In genomic region chr21:36693144-36694040, GRCh38 we compare ENCODE assay signal across 12 cellular contexts. TPM values are rescaled to one million over a fixed set of nuclear protein-coding genes. Genes with fewer than 3 reads are reported as not detected.
DNase-seq lines count a peak whose midpoint lies in the region; ATAC-seq, FAIRE-seq and TF ChIP-seq lines count a peak whose summit lies in the region.
"Had no signal": no experiment of that assay in that cellular context is flagged by ENCODE, and none has a peak within 500 bp of the region (broad histone marks: within the 10 kb centered on the region; RNA-seq: fewer than 3 reads in every experiment).

No MANE protein-coding gene starts in this region.

- no peaks in the 10 kb centered on the region for H3K36me3 Mint-ChIP-seq in HFFc6 (ENCODE audit: low read depth)
- H3K36me3 Mint-ChIP-seq in nephron progenitor cell (ENCODE audit: low read depth), result no peaks in the 10 kb centered on the region
- H3K36me3 Mint-ChIP-seq: stimulated activated effector memory CD8-positive, alpha-beta T cell treated with anti-CD3 and anti-CD28 coated beads, Interleukin-12 subunit alpha, Interleukin-12 subunit beta, amount 100 ng/mL, for 72 hours had no signal

- H3K4me1 ChIP-seq in endothelial cell of umbilical vein (ENCODE audit: control insufficient read depth, extremely low read depth, insufficient read depth, low read length), result peaks cover 8% of the 10 kb centered on the region
- H3K4me1 ChIP-seq: SJCRH30 had no signal

- no peak for ATAC-seq in GM19023 (IDR thresholded peaks at IDR 0.05; ENCODE audit: unreplicated experiment)
- ATAC-seq: effector memory CD8-positive, alpha-beta T cell; stimulated activated effector memory CD8-positive, alpha-beta T cell treated with anti-CD3 and anti-CD28 coated beads, Interleukin-12 subunit alpha, Interleukin-12 subunit beta, amount 100 ng/mL, for 72 hours had no signal

- H3K79me2 ChIP-seq in endothelial cell of umbilical vein (ENCODE audit: control insufficient read depth, insufficient read depth, low read length), result no peaks in the 10 kb centered on the region

- H2AFZ ChIP-seq in endothelial cell of umbilical vein (ENCODE audit: low read depth, low read length), result no peak overlapping the region

- no peaks in the 10 kb centered on the region for H3K36me3 ChIP-seq in endothelial cell of umbilical vein (ENCODE audit: control insufficient read depth in 2 of 2, extremely low read depth in 1 of 2, insufficient read depth in 2 of 2, low read length in 2 of 2)
- H3K36me3 ChIP-seq: SJCRH30 had no signal

- no peak overlapping the region for H3K9ac ChIP-seq in endothelial cell of umbilical vein (replicated peaks; ENCODE audit: extremely low read depth, insufficient read depth, low read length)

- H3K4me1 Mint-ChIP-seq in HFFc6 (ENCODE audit: low read depth), result peaks cover 10% of the 10 kb centered on the region; the same call in 1 of the 2 replicates
- peaks cover 26% of the 10 kb centered on the region for H3K4me1 Mint-ChIP-seq in nephron progenitor cell

- no peak overlapping the region for H3K27ac Mint-ChIP-seq in HFFc6
- H3K27ac Mint-ChIP-seq in nephron progenitor cell, result no peak overlapping the region
- H3K27ac Mint-ChIP-seq: effector memory CD8-positive, alpha-beta T cell; stimulated activated effector memory CD8-positive, alpha-beta T cell treated with anti-CD3 and anti-CD28 coated beads, Interleukin-12 subunit alpha, Interleukin-12 subunit beta, amount 100 ng/mL, for 72 hours had no signal

- peaks cover 73% of the 10 kb centered on the region for H3K27me3 Mint-ChIP-seq in HFFc6 (ENCODE audit: insufficient read depth)
- peaks cover 99% of the 10 kb centered on the region for H3K27me3 Mint-ChIP-seq in nephron progenitor cell (ENCODE audit: low read depth, poor library complexity)

- intact Hi-C loops in endothelial cell of umbilical vein (cut with micrococcal nuclease), result loop anchor here (1.0 to 5.0 kb wide), 4 partner anchors 17 to 273 kb away; no protein-coding TSS in a partner anchor

- no peak for FAIRE-seq in endothelial cell of umbilical vein (lab: Jason Lieb, UNC)

- H3K9me3 ChIP-seq in endothelial cell of umbilical vein (replicated peaks; ENCODE audit: control insufficient read depth, insufficient read depth, low read length), result no peaks in the 10 kb centered on the region
- H3K9me3 ChIP-seq: SJCRH30 had no signal

- CTCF ChIA-PET in endothelial cell of umbilical vein (lab: Charles Lee), result interaction anchor here (2.5 kb wide), 1 partner anchor 63 kb away, joined by 17 read pairs; no protein-coding TSS in a partner anchor

- H3K4me3 Mint-ChIP-seq in HFFc6, result no peak overlapping the region
- peak overlapping the region; percentile 52 for H3K4me3 Mint-ChIP-seq in nephron progenitor cell
- H3K4me3 Mint-ChIP-seq: activated naive CD8-positive, alpha-beta T cell treated with anti-CD3 and anti-CD28 coated beads, Interleukin-2, amount 10 ng/mL, durations not matched to agents 7 days and 5 days had no signal

- BruUV-seq in endothelial cell of umbilical vein (replicated peaks; lab: Mats Ljungman, UMichigan), result no TSS peak

- 0 out of 2 replicates have a peak, but pooled peaks cover 7% of the 10 kb centered on the region for H3K9me3 Mint-ChIP-seq in HFFc6
- no peaks in the 10 kb centered on the region for H3K9me3 Mint-ChIP-seq in nephron progenitor cell
- H3K9me3 Mint-ChIP-seq: effector memory CD8-positive, alpha-beta T cell; stimulated activated effector memory CD8-positive, alpha-beta T cell treated with anti-CD3 and anti-CD28 coated beads, Interleukin-12 subunit alpha, Interleukin-12 subunit beta, amount 100 ng/mL, for 72 hours had no signal

- H3K4me2 ChIP-seq in endothelial cell of umbilical vein (ENCODE audit: insufficient read depth, low read length), result no peak overlapping the region

- POLR2A ChIA-PET in endothelial cell of umbilical vein (lab: Charles Lee), result no interaction called here

- DNase-seq in GM10266 (ENCODE audit: extremely low spot score) (no peak), HFFc6 (no peak), endothelial cell of umbilical vein (ENCODE audit: low read depth, low spot score) (no peak), nephron progenitor cell (peak; percentile 62), cerebellum (ENCODE audit: low spot score) (no peak), foreskin melanocyte (no peak)
- DNase-seq: activated CD4-positive, alpha-beta T cell treated with anti-CD3 and anti-CD28 coated beads for 4 hours; activated naive CD8-positive, alpha-beta T cell treated with anti-CD3 and anti-CD28 coated beads, Interleukin-2, amount 10 ng/mL, durations not matched to agents 7 days and 5 days; effector memory CD8-positive, alpha-beta T cell; SJCRH30 had no signal

- peaks cover 90 to 97% of the 10 kb centered on the region in 2 experiments for H3K27me3 ChIP-seq in endothelial cell of umbilical vein (ENCODE audit: control insufficient read depth in 2 of 2, insufficient read depth in 2 of 2, low read length in 2 of 2)
- H3K27me3 ChIP-seq: SJCRH30 had no signal

- no peak overlapping the region for H3K27ac ChIP-seq in endothelial cell of umbilical vein (ENCODE audit: insufficient read depth, low read depth, low read length)
- H3K27ac ChIP-seq: SJCRH30 had no signal

- H3K9me1 ChIP-seq in endothelial cell of umbilical vein (replicated peaks; ENCODE audit: control insufficient read depth, extremely low read depth, insufficient read depth, low read length), result no peaks in the 10 kb centered on the region

- H4K20me1 ChIP-seq in endothelial cell of umbilical vein (replicated peaks; ENCODE audit: control insufficient read depth, extremely low read depth, insufficient read depth, low read length), result no peaks in the 10 kb centered on the region

- TF ChIP-seq CTCF in GM10266 (IDR thresholded peaks at IDR 0.05; ENCODE audit: control insufficient read depth, insufficient read depth, low read depth, missing control alignments) (peak; percentile 26), HFFc6 (IDR thresholded peaks at IDR 0.05) (peak; percentile 22; the same call in 1 of the 2 replicates), endothelial cell of umbilical vein (IDR thresholded peaks at IDR 0.05; ENCODE audit: extremely low read depth in 1 of 2, insufficient read depth in 1 of 2, low read depth in 1 of 2, low read length in 2 of 2) (peak; percentile 23 to 29), nephron progenitor cell (IDR thresholded peaks at IDR 0.05) (peak; percentile 60)

- no peak for TF ChIP-seq POLR2A in endothelial cell of umbilical vein (IDR thresholded peaks at IDR 0.05; ENCODE audit: low read depth, low read length)

- H3K4me3 ChIP-seq in endothelial cell of umbilical vein (replicated peaks in 1 of 3; ENCODE audit: insufficient read depth in 1 of 3, low read depth in 1 of 3, low read length in 3 of 3), result no peak overlapping the region
- H3K4me3 ChIP-seq: SJCRH30 had no signal

- dilution Hi-C loops in endothelial cell of umbilical vein (cut with MboI; ENCODE audit: extremely low pct_ligation_motif_present, low sequenced_read_pairs), result no loop called here

TF ChIP-seq in endothelial cell of umbilical vein, 7 proteins besides CTCF, POLR2A, EP300 and RAD21:
- TF ChIP-seq FOS (IDR thresholded peaks at IDR 0.05; ENCODE audit: borderline replicate concordance, insufficient read depth, low read length) (no peak), MYC (IDR thresholded peaks at IDR 0.05; ENCODE audit: low read depth, low read length) (no peak), JUN (IDR thresholded peaks at IDR 0.05; ENCODE audit: borderline replicate concordance, insufficient read depth, insufficient read length, low read depth) (no peak), POLR2AphosphoS5 (IDR thresholded peaks at IDR 0.05; ENCODE audit: insufficient read depth, low read depth, low read length) (no peak), GATA2 (IDR thresholded peaks at IDR 0.05; ENCODE audit: insufficient read depth, insufficient read length, low read depth, low read length) (peak; percentile 34), EZH2 (IDR thresholded peaks at IDR 0.05; ENCODE audit: borderline replicate concordance, low read depth, low read length, severe bottlenecking) (peak; percentile 98)
- TF ChIP-seq, protein P1, sequence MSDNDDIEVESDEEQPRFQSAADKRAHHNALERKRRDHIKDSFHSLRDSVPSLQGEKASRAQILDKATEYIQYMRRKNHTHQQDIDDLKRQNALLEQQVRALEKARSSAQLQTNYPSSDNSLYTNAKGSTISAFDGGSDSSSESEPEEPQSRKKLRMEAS (IDR thresholded peaks at IDR 0.05; ENCODE audit: insufficient read depth, insufficient read length), result no peak
TF ChIP-seq in endothelial cell of umbilical vein: peak in this region for 2.

RNA-seq across cellular contexts. Expression of gene SIM2, which starts 5.5 kb away (rescaled TPM):
- total RNA-seq in HFFc6 (2021; fragmentation: NEBNext Ultra II Directional; extraction: Animal tissue kit (Norgen Biotek cat#: 25700)), result not detected
- total RNA-seq in endothelial cell of umbilical vein (not detected in 2 replicates), cerebellum (not detected)
- not detected in 2 replicates for polyA plus RNA-seq in endothelial cell of umbilical vein
- not detected in 2 replicates for polyA plus RNA-seq in endothelial cell of umbilical vein (2011; cell fraction: cytosol; rRNA removed)
- polyA plus RNA-seq in endothelial cell of umbilical vein (2011; cell fraction: nucleus; rRNA removed), result not detected in 2 replicates
- 0.04 and 0.14 TPM in 2 replicates for polyA plus RNA-seq in endothelial cell of umbilical vein (2012)
- polyA minus RNA-seq in endothelial cell of umbilical vein, result not detected in 2 replicates
- 5.3 TPM for polyA minus RNA-seq in endothelial cell of umbilical vein (2011; cell fraction: cytosol; rRNA and poly(A)+ RNA removed)
- not detected in 2 replicates for polyA minus RNA-seq in endothelial cell of umbilical vein (2011; cell fraction: nucleus; rRNA and poly(A)+ RNA removed)
- total RNA-seq: activated naive CD8-positive, alpha-beta T cell treated with anti-CD3 and anti-CD28 coated beads, Interleukin-2, amount 10 ng/mL, durations not matched to agents 7 days and 5 days had no signal
